In genomic region chr5:56995605-56996004, GRCh38 we compare ENCODE assay signal across 15 cellular contexts.
"Had no signal": no experiment of that assay in that cellular context is flagged by ENCODE, and none has a peak within 500 bp of the region (broad histone marks: within the 10 kb centered on the region; RNA-seq: fewer than 3 reads in every experiment).

No MANE protein-coding gene starts in this region.

- H3K4me1 ChIP-seq: SJSA1 had no signal

- FAIRE-seq: HTR-8/SVneo, RCC 7860 had no signal

- DNase-seq: NCI-H1105, NCI-H1436 treated with DMSO at 0.1 percent for 48 hours, NCI-H1694, NCI-H2227 treated with DMSO at 0.1 percent for 48 hours, NCI-H510A, NCI-H524 treated with DMSO at 0.1 percent for 48 hours, NCI-H774, Right ventricle myocardium superior, SIG-M5 had no signal

- H3K36me3 ChIP-seq: SJSA1 had no signal

- H3K9me3 ChIP-seq: SJSA1 had no signal

- H3K9ac ChIP-seq: KMS-11 had no signal

- H3K27ac ChIP-seq: KMS-11, SJSA1, SK-N-MC had no signal

- H3K4me3 ChIP-seq: K562, SJSA1, SK-N-MC had no signal

- H3K27me3 ChIP-seq: SJSA1 had no signal

- H3K4me2 ChIP-seq: KMS-11 had no signal
